Comparison of ENCODE assay signal across 26 cellular contexts in the genomic region with DNA sequence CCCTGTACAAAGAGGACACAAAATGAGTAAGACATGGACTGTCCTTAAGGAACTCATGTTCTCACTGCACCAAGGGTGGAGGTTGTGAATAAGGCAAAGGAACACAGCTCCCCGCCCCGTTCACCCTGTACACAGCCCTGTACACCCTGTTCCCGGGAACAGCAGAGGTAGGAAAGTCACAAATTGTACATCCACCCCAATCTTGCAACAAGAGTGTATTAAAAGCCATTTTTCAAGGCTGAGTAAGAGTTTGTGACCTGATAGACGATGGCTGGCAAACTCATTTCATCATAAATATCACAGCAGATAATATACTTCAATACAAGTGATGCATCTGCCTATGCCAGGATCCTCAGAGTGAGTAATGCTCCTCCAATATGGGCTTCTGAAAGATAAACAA. TPM values are rescaled to one million over a fixed set of nuclear protein-coding genes. Genes with fewer than 3 reads are reported as not detected.
DNase-seq lines count a peak whose midpoint lies in the region; ATAC-seq and TF ChIP-seq lines count a peak whose summit lies in the region.
"Had no signal": no experiment of that assay in that cellular context is flagged by ENCODE, and none has a peak within 500 bp of the region (broad histone marks: within the 10 kb centered on the region; RNA-seq: fewer than 3 reads in every experiment).

No MANE protein-coding gene starts in this region.

- H2BK120ac ChIP-seq in trophoblast cell (ENCODE audit: insufficient read depth, low read length, poor library complexity) = no peak overlapping the region

- no peaks in the 10 kb centered on the region for H3K36me3 Mint-ChIP-seq in activated T-helper 1 cell treated with anti-CD3 and anti-CD28 coated beads, Interleukin-12 subunit alpha, Interleukin-12 subunit beta, Interleukin-2, Interleukin-4 antibody, amounts not matched to agents 30 ng/mL and 10 ng/mL and 1 ng/mL, durations not matched to agents 14 hours and 24 hours and 36 hours (ENCODE audit: low read depth)
- H3K36me3 Mint-ChIP-seq: brain; CD4-positive, CD25-positive, alpha-beta regulatory T cell; stimulated activated effector memory CD8-positive, alpha-beta T cell treated with anti-CD3 and anti-CD28 coated beads, Interleukin-12 subunit alpha, Interleukin-12 subunit beta, amount 100 ng/mL, for 72 hours had no signal

- no peak overlapping the region for H3K23ac ChIP-seq in trophoblast cell (ENCODE audit: low read length)

- no peaks in the 10 kb centered on the region for H3K36me3 ChIP-seq in vagina
- H3K36me3 ChIP-seq in trophoblast cell (ENCODE audit: control insufficient read depth in 1 of 2, insufficient read depth in 2 of 2, low read length in 2 of 2) = no peaks in the 10 kb centered on the region
- H3K36me3 ChIP-seq: ovary had no signal

- H3K4me3 ChIP-seq in vagina = no peak overlapping the region
- H3K4me3 ChIP-seq in trophoblast cell (ENCODE audit: low read depth, low read length) = no peak overlapping the region
- H3K4me3 ChIP-seq: ovary had no signal

- no peak overlapping the region for H2AK5ac ChIP-seq in trophoblast cell (ENCODE audit: low read length)

- H3K18ac ChIP-seq in trophoblast cell (ENCODE audit: low read length) = no peak overlapping the region

- no peak for ATAC-seq in SK-N-SH treated with all-trans-retinoic acid at 6 μM for 48 hours
- ATAC-seq in stimulated activated naive CD8-positive, alpha-beta T cell treated with anti-CD3 and anti-CD28 coated beads, Interleukin-15, amount 100 ng/mL, for 72 hours = no peak
- ATAC-seq: activated CD4-positive, alpha-beta T cell treated with anti-CD3 and anti-CD28 coated beads for 36 hours; stimulated activated effector memory CD8-positive, alpha-beta T cell treated with anti-CD3 and anti-CD28 coated beads, Interleukin-12 subunit alpha, Interleukin-12 subunit beta, amount 100 ng/mL, for 72 hours had no signal

- no peak overlapping the region for H4K8ac ChIP-seq in trophoblast cell (ENCODE audit: low read depth, low read length)

- H4K91ac ChIP-seq in trophoblast cell (ENCODE audit: low read depth, low read length) = no peak overlapping the region

- H3K9me3 Mint-ChIP-seq in activated T-helper 1 cell treated with anti-CD3 and anti-CD28 coated beads, Interleukin-12 subunit alpha, Interleukin-12 subunit beta, Interleukin-2, Interleukin-4 antibody, amounts not matched to agents 30 ng/mL and 10 ng/mL and 1 ng/mL, durations not matched to agents 14 hours and 24 hours and 36 hours = no peaks in the 10 kb centered on the region
- no peaks in the 10 kb centered on the region for H3K9me3 Mint-ChIP-seq in stimulated activated naive CD8-positive, alpha-beta T cell treated with anti-CD3 and anti-CD28 coated beads, Interleukin-15, amount 100 ng/mL, for 72 hours
- H3K9me3 Mint-ChIP-seq: brain; CD4-positive, CD25-positive, alpha-beta regulatory T cell; nephron progenitor cell; stimulated activated effector memory CD8-positive, alpha-beta T cell treated with anti-CD3 and anti-CD28 coated beads, Interleukin-12 subunit alpha, Interleukin-12 subunit beta, amount 100 ng/mL, for 72 hours had no signal

- H3K4me1 ChIP-seq in vagina (peaks cover 6% of the 10 kb centered on the region), trophoblast cell (ENCODE audit: control insufficient read depth in 1 of 2, insufficient read depth in 2 of 2, low read length in 2 of 2) (no peaks in the 10 kb centered on the region)

- intact Hi-C loops in vagina (cut with DNase I) = no loop called here
- intact Hi-C loops in activated T-helper 1 cell treated with anti-CD3 and anti-CD28 coated beads, Interleukin-12 subunit alpha, Interleukin-12 subunit beta, Interleukin-2, Interleukin-4 antibody, amounts not matched to agents 30 ng/mL and 10 ng/mL and 1 ng/mL, durations not matched to agents 14 hours and 24 hours and 36 hours (cut with micrococcal nuclease) = no loop called here

- H3K79me2 ChIP-seq in trophoblast cell (ENCODE audit: control insufficient read depth, insufficient read depth, low read length, poor library complexity) = no peaks in the 10 kb centered on the region

- H4K12ac ChIP-seq in trophoblast cell (ENCODE audit: low read depth, low read length) = no peak overlapping the region

- TF ChIP-seq CTCF in vagina (IDR thresholded peaks at IDR 0.05) = no peak

- no peak overlapping the region for H3K4ac ChIP-seq in trophoblast cell (ENCODE audit: low read depth, low read length)

- peak overlapping the region; percentile 35 for H3K27ac ChIP-seq in vagina
- H3K27ac ChIP-seq in trophoblast cell (ENCODE audit: low read depth, low read length) = no peak overlapping the region
- H3K27ac ChIP-seq: ovary, RWPE1 had no signal

- no peaks in the 10 kb centered on the region for H3K4me1 Mint-ChIP-seq in activated T-helper 1 cell treated with anti-CD3 and anti-CD28 coated beads, Interleukin-12 subunit alpha, Interleukin-12 subunit beta, Interleukin-2, Interleukin-4 antibody, amounts not matched to agents 30 ng/mL and 10 ng/mL and 1 ng/mL, durations not matched to agents 14 hours and 24 hours and 36 hours (ENCODE audit: low read depth)
- no peaks in the 10 kb centered on the region for H3K4me1 Mint-ChIP-seq in stimulated activated naive CD8-positive, alpha-beta T cell treated with anti-CD3 and anti-CD28 coated beads, Interleukin-15, amount 100 ng/mL, for 72 hours
- H3K4me1 Mint-ChIP-seq: activated CD4-positive, alpha-beta T cell treated with anti-CD3 and anti-CD28 coated beads for 36 hours; brain; CD4-positive, CD25-positive, alpha-beta regulatory T cell; stimulated activated effector memory CD8-positive, alpha-beta T cell treated with anti-CD3 and anti-CD28 coated beads, Interleukin-12 subunit alpha, Interleukin-12 subunit beta, amount 100 ng/mL, for 72 hours had no signal

- H3K27me3 Mint-ChIP-seq in activated T-helper 1 cell treated with anti-CD3 and anti-CD28 coated beads, Interleukin-12 subunit alpha, Interleukin-12 subunit beta, Interleukin-2, Interleukin-4 antibody, amounts not matched to agents 30 ng/mL and 10 ng/mL and 1 ng/mL, durations not matched to agents 14 hours and 24 hours and 36 hours (ENCODE audit: insufficient read depth) = peaks cover 14% of the 10 kb centered on the region
- peaks cover 41% of the 10 kb centered on the region for H3K27me3 Mint-ChIP-seq in stimulated activated naive CD8-positive, alpha-beta T cell treated with anti-CD3 and anti-CD28 coated beads, Interleukin-15, amount 100 ng/mL, for 72 hours

- H3K79me1 ChIP-seq in trophoblast cell (ENCODE audit: low read length) = no peaks in the 10 kb centered on the region

- no peak overlapping the region for H2AFZ ChIP-seq in trophoblast cell (ENCODE audit: insufficient read depth, low read length, poor library complexity)

- H2BK5ac ChIP-seq in trophoblast cell (ENCODE audit: low read depth, low read length, poor library complexity) = no peak overlapping the region

- DNase-seq in NCI-H146 (lab: John Stamatoyannopoulos, UW) = peak; percentile 25
- no peak for DNase-seq in NCI-H146 treated with DMSO at 0.1 percent for 48 hours (lab: John Stamatoyannopoulos, UW; ENCODE audit: unreplicated experiment)
- peak; percentile 17 for DNase-seq in iris pigment epithelial cell (ENCODE audit: low read depth)
- no peak for DNase-seq in vagina (ENCODE audit: extremely low spot score in 2 of 2)
- no peak for DNase-seq in activated T-helper 1 cell treated with anti-CD3 and anti-CD28 coated beads, Interleukin-12 subunit alpha, Interleukin-12 subunit beta, Interleukin-2, Interleukin-4 antibody, amounts not matched to agents 30 ng/mL and 10 ng/mL and 1 ng/mL, durations not matched to agents 14 hours and 24 hours and 36 hours (ENCODE audit: low spot score)
- no peak for DNase-seq in stimulated activated naive CD8-positive, alpha-beta T cell treated with anti-CD3 and anti-CD28 coated beads, Interleukin-15, amount 100 ng/mL, for 72 hours
- DNase-seq in trophoblast cell = no peak
- DNase-seq: 8988T; activated CD4-positive, alpha-beta T cell treated with anti-CD3 and anti-CD28 coated beads for 36 hours; activated CD8-positive, alpha-beta memory T cell treated with anti-CD3 and anti-CD28 coated beads for 24 hours; activated naive CD4-positive, alpha-beta T cell; CD4-positive, CD25-positive, alpha-beta regulatory T cell; GOT3; NCI-H2029; NCI-H226; NCI-H82; nephron progenitor cell; ovary; retina; stimulated activated CD4-positive, alpha-beta T cell treated with anti-CD3 and anti-CD28 coated beads, Interleukin-4, amount 100 ng/mL, for 24 hours had no signal

- no peak for TF ChIP-seq POLR2A in vagina (IDR thresholded peaks at IDR 0.05)

- H3K9me3 ChIP-seq in vagina (no peaks in the 10 kb centered on the region), trophoblast cell (ENCODE audit: insufficient read depth, low read depth, low read length) (no peaks in the 10 kb centered on the region)
- H3K9me3 ChIP-seq: ovary had no signal

- no peak overlapping the region for H3K4me3 Mint-ChIP-seq in activated T-helper 1 cell treated with anti-CD3 and anti-CD28 coated beads, Interleukin-12 subunit alpha, Interleukin-12 subunit beta, Interleukin-2, Interleukin-4 antibody, amounts not matched to agents 30 ng/mL and 10 ng/mL and 1 ng/mL, durations not matched to agents 14 hours and 24 hours and 36 hours
- no peak overlapping the region for H3K4me3 Mint-ChIP-seq in stimulated activated naive CD8-positive, alpha-beta T cell treated with anti-CD3 and anti-CD28 coated beads, Interleukin-15, amount 100 ng/mL, for 72 hours
- H3K4me3 Mint-ChIP-seq: activated CD4-positive, alpha-beta T cell treated with anti-CD3 and anti-CD28 coated beads for 36 hours; CD4-positive, CD25-positive, alpha-beta regulatory T cell; nephron progenitor cell; stimulated activated effector memory CD8-positive, alpha-beta T cell treated with anti-CD3 and anti-CD28 coated beads, Interleukin-12 subunit alpha, Interleukin-12 subunit beta, amount 100 ng/mL, for 72 hours had no signal

- H3K27ac Mint-ChIP-seq in activated T-helper 1 cell treated with anti-CD3 and anti-CD28 coated beads, Interleukin-12 subunit alpha, Interleukin-12 subunit beta, Interleukin-2, Interleukin-4 antibody, amounts not matched to agents 30 ng/mL and 10 ng/mL and 1 ng/mL, durations not matched to agents 14 hours and 24 hours and 36 hours = no peak overlapping the region
- no peak overlapping the region for H3K27ac Mint-ChIP-seq in stimulated activated naive CD8-positive, alpha-beta T cell treated with anti-CD3 and anti-CD28 coated beads, Interleukin-15, amount 100 ng/mL, for 72 hours
- H3K27ac Mint-ChIP-seq: activated CD4-positive, alpha-beta T cell treated with anti-CD3 and anti-CD28 coated beads for 36 hours; CD4-positive, CD25-positive, alpha-beta regulatory T cell; nephron progenitor cell; stimulated activated effector memory CD8-positive, alpha-beta T cell treated with anti-CD3 and anti-CD28 coated beads, Interleukin-12 subunit alpha, Interleukin-12 subunit beta, amount 100 ng/mL, for 72 hours had no signal

- WGBS in trophoblast cell (ENCODE audit: extremely low coverage, insufficient coverage, insufficient read length) = no CpG with 5 or more reads among the region's 4 CpGs

- H2BK12ac ChIP-seq in trophoblast cell (ENCODE audit: low read length) = no peak overlapping the region

- H3K4me2 ChIP-seq in trophoblast cell (ENCODE audit: low read length) = no peak overlapping the region

- H3K27me3 ChIP-seq in vagina (no peaks in the 10 kb centered on the region), trophoblast cell (ENCODE audit: insufficient read depth, low read length) (no peaks in the 10 kb centered on the region)
- H3K27me3 ChIP-seq: ovary had no signal

- H3K9ac ChIP-seq in trophoblast cell (ENCODE audit: low read length) = no peak overlapping the region

- H3K14ac ChIP-seq in trophoblast cell (ENCODE audit: low read length) = no peak overlapping the region

RNA-seq across cellular contexts. Expression of a gene that starts 52.5 kb away (rescaled TPM):
- total RNA-seq in vagina = not detected
- 0.07 and 0.62 TPM in 2 replicates for total RNA-seq in activated T-helper 1 cell treated with anti-CD3 and anti-CD28 coated beads, Interleukin-12 subunit alpha, Interleukin-12 subunit beta, Interleukin-2, Interleukin-4 antibody, amounts not matched to agents 30 ng/mL and 10 ng/mL and 1 ng/mL, durations not matched to agents 14 hours and 24 hours and 36 hours
- polyA plus RNA-seq in trophoblast cell (2013) = 11.6 and 13.5 TPM in 2 replicates
- total RNA-seq: CD4-positive, CD25-positive, alpha-beta regulatory T cell; chondrocyte; T-helper 2 cell treated with Interferon-gamma antibody and Interleukin-4, amounts not matched to agents 100 ng/mL and 5 ng/mL, for 36 hours had no signal
- polyA plus RNA-seq: CD4-positive, CD25-positive, alpha-beta regulatory T cell had no signal

Comparison
In these comparisons a context has a peak if more than half of its experiments do, and no peak if none do; other contexts are left out.
1. DNase-seq: peak in NCI-H146 (single experiment) and iris pigment epithelial cell (single experiment); none in NCI-H146 treated with DMSO at 0.1 percent for 48 hours (single experiment), vagina (0 of 2), activated T-helper 1 cell treated with anti-CD3 and anti-CD28 coated beads, Interleukin-12 subunit alpha, Interleukin-12 subunit beta, Interleukin-2, Interleukin-4 antibody, amounts not matched to agents 30 ng/mL and 10 ng/mL and 1 ng/mL, durations not matched to agents 14 hours and 24 hours and 36 hours (single experiment), stimulated activated naive CD8-positive, alpha-beta T cell treated with anti-CD3 and anti-CD28 coated beads, Interleukin-15, amount 100 ng/mL, for 72 hours (0 of 2) and trophoblast cell (0 of 2).